Comparison of ENCODE assay signal across 19 cellular contexts in the genomic region with DNA sequence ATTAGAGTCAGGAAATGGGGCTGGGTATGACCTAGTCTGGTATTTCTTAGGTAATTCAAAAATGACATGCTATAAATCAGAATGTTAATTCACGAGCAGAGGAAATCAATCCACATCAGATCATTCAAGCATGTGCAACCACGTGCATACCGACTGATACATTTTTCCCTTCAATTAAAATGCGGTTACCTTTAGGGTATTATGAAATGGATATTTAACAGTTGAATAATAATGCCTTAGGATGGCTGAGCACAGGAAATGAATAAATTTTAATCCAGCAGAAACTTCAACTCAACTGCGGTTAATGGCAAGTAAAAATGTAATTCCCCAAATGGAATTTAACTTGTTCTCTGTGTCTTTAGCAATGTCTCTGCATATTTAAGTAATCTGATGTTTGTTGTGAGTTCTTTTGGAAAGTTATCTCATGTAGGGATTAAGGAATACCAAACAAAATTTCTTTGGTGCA. TPM values are rescaled to one million over a fixed set of nuclear protein-coding genes. Genes with fewer than 3 reads are reported as not detected.
DNase-seq lines count a peak whose midpoint lies in the region; ATAC-seq, FAIRE-seq and TF ChIP-seq lines count a peak whose summit lies in the region.
"Had no signal": no experiment of that assay in that cellular context is flagged by ENCODE, and none has a peak within 500 bp of the region (broad histone marks: within the 10 kb centered on the region; RNA-seq: fewer than 3 reads in every experiment).

No MANE protein-coding gene starts in this region.

- FAIRE-seq in TTC549 (lab: Jason Lieb, UNC) (peak; percentile 58), keratinocyte (lab: Jason Lieb, UNC) (peak; percentile 17)
- FAIRE-seq: endometrium, GM12878 had no signal

- H2AFZ ChIP-seq in GM23338, result peak overlapping the region; percentile 56; the same call in 1 of the 2 replicates
- H2AFZ ChIP-seq in keratinocyte (ENCODE audit: control insufficient read depth, low read length), result no peak overlapping the region

- H3K9ac ChIP-seq in keratinocyte (ENCODE audit: control insufficient read depth, extremely low read depth, insufficient read depth, low read length), result peak overlapping the region; percentile 41
- H3K9ac ChIP-seq: BLaER1 had no signal

- H3K36me3 ChIP-seq in A673 (ENCODE audit: insufficient read depth, low read length, poor library complexity, severe bottlenecking), result no peaks in the 10 kb centered on the region
- no peaks in the 10 kb centered on the region for H3K36me3 ChIP-seq in GM23338 (ENCODE audit: insufficient read depth)
- no peaks in the 10 kb centered on the region for H3K36me3 ChIP-seq in keratinocyte (ENCODE audit: control insufficient read depth in 2 of 2, extremely low read depth in 1 of 2, insufficient read depth in 2 of 2, low read length in 2 of 2)
- no peaks in the 10 kb centered on the region for H3K36me3 ChIP-seq in brain microvascular endothelial cell (replicated peaks)
- H3K36me3 ChIP-seq: BLaER1, gastroesophageal sphincter, prostate gland, tibial artery had no signal

- no peak overlapping the region for H3K4me3 ChIP-seq in A673 (ENCODE audit: low read depth, low read length, poor library complexity, severe bottlenecking)
- no peak overlapping the region for H3K4me3 ChIP-seq in GM23338
- no peak overlapping the region for H3K4me3 ChIP-seq in keratinocyte (ENCODE audit: control insufficient read depth in 2 of 3, extremely low read depth in 1 of 3, insufficient read depth in 2 of 3, low read depth in 1 of 3, low read length in 3 of 3)
- no peak overlapping the region for H3K4me3 ChIP-seq in brain microvascular endothelial cell (ENCODE audit: low read depth, low read length)
- H3K4me3 ChIP-seq: BLaER1, gastroesophageal sphincter, GM12878, mucosa of descending colon, prostate gland had no signal

- H3K4me1 ChIP-seq in A673 (ENCODE audit: insufficient read depth, low read length, poor library complexity, severe bottlenecking), result peaks cover 78% of the 10 kb centered on the region
- H3K4me1 ChIP-seq in GM23338 (ENCODE audit: insufficient read depth), result peaks cover 43% of the 10 kb centered on the region
- H3K4me1 ChIP-seq in keratinocyte (ENCODE audit: control insufficient read depth, extremely low read depth, insufficient read depth, low read length), result peaks cover 68% of the 10 kb centered on the region
- H3K4me1 ChIP-seq: prostate gland had no signal

- no peaks in the 10 kb centered on the region for H3K9me1 ChIP-seq in keratinocyte (ENCODE audit: control insufficient read depth, extremely low read depth, insufficient read depth, low read length)

- CTCF ChIA-PET in A673 (lab: Charles Lee), result no interaction called here

- no peaks in the 10 kb centered on the region for H3K36me3 Mint-ChIP-seq in GM23338 (ENCODE audit: low read depth)
- H3K36me3 Mint-ChIP-seq: activated naive CD4-positive, alpha-beta T cell treated with anti-CD3 and anti-CD28 coated beads, Interleukin-2, amount 50 U/mL, for 72 hours; immature natural killer cell had no signal

- dilution Hi-C loops in keratinocyte (cut with MboI; ENCODE audit: extremely low pct_ligation_motif_present, low sequenced_read_pairs), result no loop called here

- H3K4me1 Mint-ChIP-seq in GM23338, result peaks cover 54% of the 10 kb centered on the region

- DNase-seq in A673 (ENCODE audit: low spot score), result peak; percentile 86
- DNase-seq in GM23338 (ENCODE audit: low spot score), result no peak
- DNase-seq in keratinocyte (ENCODE audit: low read depth, low spot score), result no peak
- no peak for DNase-seq in brain microvascular endothelial cell
- no peak for DNase-seq in GDM1 (lab: John Stamatoyannopoulos, UW)
- no peak for DNase-seq in left cardiac atrium
- DNase-seq: activated CD4-positive, CD25-positive, alpha-beta regulatory T cell; immature natural killer cell; mucosa of descending colon; tibial artery had no signal

- peaks cover 3% of the 10 kb centered on the region; the same call in 1 of the 2 replicates for H3F3A ChIP-seq in GM23338 (replicated peaks; ENCODE audit: low read depth)

- H3K27ac ChIP-seq in A673 (ENCODE audit: low read depth, low read length, poor library complexity, severe bottlenecking), result peak overlapping the region; percentile 84
- H3K27ac ChIP-seq in GM23338 (ENCODE audit: low read depth), result no peak overlapping the region
- H3K27ac ChIP-seq in keratinocyte (ENCODE audit: control insufficient read depth, insufficient read depth, low read length), result peak overlapping the region; percentile 88
- no peak overlapping the region for H3K27ac ChIP-seq in brain microvascular endothelial cell
- H3K27ac ChIP-seq: BLaER1, gastroesophageal sphincter, prostate gland had no signal

- H3K27me3 Mint-ChIP-seq in GM23338 (ENCODE audit: insufficient read depth, low read depth, poor library complexity), result peaks cover 6% of the 10 kb centered on the region

- intact Hi-C loops in A673 (cut with micrococcal nuclease; ENCODE audit: unreplicated experiment), result loop anchor here (5.0 kb wide), 1 partner anchor 216 kb away; the partner anchor contains the start of gene MEST
- intact Hi-C loops in left cardiac atrium (cut with DNase I), result no loop called here

- TF ChIP-seq CTCF in A673 (conservative IDR thresholded peaks at IDR 0.05; ENCODE audit: low read depth, low read length), result no peak
- TF ChIP-seq CTCF in GM23338 (conservative IDR thresholded peaks at IDR 0.05; ENCODE audit: low read depth in 2 of 2), result no peak
- no peak for TF ChIP-seq CTCF in keratinocyte (optimal IDR thresholded peaks at IDR 0.05 in 1 of 3, IDR thresholded peaks at IDR 0.05 in 1 of 3, conservative IDR thresholded peaks at IDR 0.05 in 1 of 3; ENCODE audit: extremely low read depth in 1 of 3, insufficient read depth in 2 of 3, low read length in 3 of 3)
- TF ChIP-seq CTCF in brain microvascular endothelial cell (IDR thresholded peaks at IDR 0.05; ENCODE audit: low read depth, low read length, missing control alignments), result no peak

- H3K9me3 Mint-ChIP-seq in GM23338, result peaks cover 2% of the 10 kb centered on the region; the same call in 2 of the 3 replicates
- H3K9me3 Mint-ChIP-seq: activated naive CD4-positive, alpha-beta T cell treated with anti-CD3 and anti-CD28 coated beads, Interleukin-2, amount 50 U/mL, for 72 hours; immature natural killer cell had no signal

- H4K20me1 ChIP-seq in GM23338 (replicated peaks; ENCODE audit: insufficient read depth), result no peaks in the 10 kb centered on the region
- no peaks in the 10 kb centered on the region for H4K20me1 ChIP-seq in keratinocyte (ENCODE audit: control insufficient read depth, extremely low read depth, insufficient read depth, low read length)
- H4K20me1 ChIP-seq: BLaER1 had no signal

- peak overlapping the region; percentile 48; the same call in 1 of the 2 replicates for H3K4me2 ChIP-seq in GM23338
- H3K4me2 ChIP-seq in keratinocyte (ENCODE audit: control insufficient read depth, extremely low read depth, insufficient read depth, low read depth, low read length), result peak overlapping the region; percentile 68
- H3K4me2 ChIP-seq: BLaER1 had no signal

- in situ Hi-C loops in brain microvascular endothelial cell (cut with HindIII; ENCODE audit: low pct_ligation_motif_present, low sequenced_read_pairs), result no loop called here

- no peak overlapping the region; the same call in 2 of the 3 replicates for H3K4me3 Mint-ChIP-seq in GM23338
- H3K4me3 Mint-ChIP-seq: immature natural killer cell had no signal

- H3K9me2 ChIP-seq in GM23338 (ENCODE audit: insufficient read depth), result 0 out of 2 replicates have a peak, but pooled peaks cover 16% of the 10 kb centered on the region

- H3K27ac Mint-ChIP-seq in GM23338, result peak overlapping the region; percentile 62; the same call in 1 of the 2 replicates
- H3K27ac Mint-ChIP-seq: immature natural killer cell had no signal

- POLR2A ChIA-PET in A673 (lab: Charles Lee; ENCODE audit: low non-redundant PET), result interaction anchor here (0.6 kb wide), 1 partner anchor 27 kb away, joined by 3 read pairs; no protein-coding TSS in a partner anchor

- no peaks in the 10 kb centered on the region for H3K9me3 ChIP-seq in A673 (ENCODE audit: low read depth, low read length, poor library complexity, severe bottlenecking)
- H3K9me3 ChIP-seq in keratinocyte (ENCODE audit: control insufficient read depth, low read depth, low read length), result no peaks in the 10 kb centered on the region
- H3K9me3 ChIP-seq: BLaER1, gastroesophageal sphincter, mucosa of descending colon, prostate gland, tibial artery had no signal

- BruUV-seq in A673 (replicated peaks; lab: Mats Ljungman, UMichigan), result no TSS peak

- H3K79me2 ChIP-seq in GM23338 (replicated peaks; ENCODE audit: insufficient read depth) (no peaks in the 10 kb centered on the region), keratinocyte (ENCODE audit: control insufficient read depth, insufficient read depth, low read length) (no peaks in the 10 kb centered on the region)

- no peaks in the 10 kb centered on the region for H3K27me3 ChIP-seq in A673 (replicated peaks; ENCODE audit: insufficient read depth, low read depth, low read length, poor library complexity)
- no peaks in the 10 kb centered on the region for H3K27me3 ChIP-seq in GM23338 (ENCODE audit: insufficient read depth)
- H3K27me3 ChIP-seq in keratinocyte (ENCODE audit: control insufficient read depth, extremely low read depth, insufficient read depth, low read length), result no peaks in the 10 kb centered on the region
- no peaks in the 10 kb centered on the region for H3K27me3 ChIP-seq in brain microvascular endothelial cell (replicated peaks)
- H3K27me3 ChIP-seq: BLaER1, gastroesophageal sphincter, tibial artery had no signal

- ATAC-seq in GM23338, result no peak
- ATAC-seq in left cardiac atrium, result no peak
- ATAC-seq in HG03108 (IDR thresholded peaks at IDR 0.05; ENCODE audit: unreplicated experiment), result no peak
- ATAC-seq: gastroesophageal sphincter, GM12878, mucosa of descending colon had no signal

RNA-seq across cellular contexts. Expression of gene CPA2, which starts 9.2 kb away (rescaled TPM):
- total RNA-seq in A673 (2021) (0.26 and 0.43 TPM in 2 replicates), left cardiac atrium (under 1 TPM in 1 of 2 donors, not detected in 1; 0.38 TPM)
- total RNA-seq in GM23338 (2014; rRNA removed; shearing (Covaris generic)), result not detected in 2 replicates
- polyA plus RNA-seq in GM23338 (2016; fragmentation: Nextera tagmentation; extraction: Ambion mirVana) (not detected in 2 replicates), keratinocyte (0.33 to 0.41 TPM (median 0.36 TPM) in 3 replicates)
- polyA plus RNA-seq in keratinocyte (2011; ENCODE audit: low read depth), result not detected
- 0.34 and 0.52 TPM in 2 replicates for polyA plus RNA-seq in keratinocyte (2011; cell fraction: cytosol; rRNA removed)
- polyA plus RNA-seq in keratinocyte (2011; cell fraction: nucleus; rRNA removed), result 0.08 and 0.27 TPM in 2 replicates
- 0.20 and 0.37 TPM in 2 replicates for polyA plus RNA-seq in keratinocyte (2012; ENCODE audit: low replicate concordance)
- 0.26 TPM in 1 of 3 replicates, not detected in the others for polyA minus RNA-seq in keratinocyte
- polyA minus RNA-seq in keratinocyte (2011; cell fraction: cytosol; rRNA and poly(A)+ RNA removed), result not detected
- polyA minus RNA-seq in keratinocyte (2011; cell fraction: nucleus; rRNA and poly(A)+ RNA removed), result not detected in 2 replicates
- total RNA-seq: chondrocyte, gastroesophageal sphincter, prostate gland had no signal
- polyA plus RNA-seq: immature natural killer cell had no signal

RNA-seq across cellular contexts. Expression of gene CPA4, which starts 17.1 kb away (rescaled TPM):
- total RNA-seq in A673 (2021) (0.35 TPM in 1 of 2 replicates, not detected in the other), left cardiac atrium (1 to 10 TPM; 3.5 to 3.8 TPM)
- not detected in 2 replicates for total RNA-seq in GM23338 (2014; rRNA removed; shearing (Covaris generic))
- polyA plus RNA-seq in GM23338 (2016; fragmentation: Nextera tagmentation; extraction: Ambion mirVana) (not detected in 2 replicates), keratinocyte (248 to 423 TPM (median 276 TPM) in 3 replicates)
- polyA plus RNA-seq in keratinocyte (2011; ENCODE audit: low read depth), result 251 TPM
- 150 and 192 TPM in 2 replicates for polyA plus RNA-seq in keratinocyte (2011; cell fraction: cytosol; rRNA removed)
- 1,379 and 1,426 TPM in 2 replicates for polyA plus RNA-seq in keratinocyte (2011; cell fraction: nucleus; rRNA removed)
- 171 and 255 TPM in 2 replicates for polyA plus RNA-seq in keratinocyte (2012; ENCODE audit: low replicate concordance)
- 179 to 415 TPM (median 405 TPM) in 3 replicates for polyA minus RNA-seq in keratinocyte
- 165 TPM for polyA minus RNA-seq in keratinocyte (2011; cell fraction: cytosol; rRNA and poly(A)+ RNA removed)
- 577 and 948 TPM in 2 replicates for polyA minus RNA-seq in keratinocyte (2011; cell fraction: nucleus; rRNA and poly(A)+ RNA removed)
- total RNA-seq: activated naive CD4-positive, alpha-beta T cell treated with anti-CD3 and anti-CD28 coated beads, Interleukin-2, amount 50 U/mL, for 72 hours; mucosa of descending colon had no signal
- polyA plus RNA-seq: immature natural killer cell had no signal

Comparison
In these comparisons a context has a peak if more than half of its experiments do, and no peak if none do; other contexts are left out.
1. H3K27ac ChIP-seq: peak in A673 (single experiment) and keratinocyte (single experiment); none in GM23338 (single experiment) and brain microvascular endothelial cell (single experiment).